ENCODE assay signal across 20 cellular contexts in the genomic region with DNA sequence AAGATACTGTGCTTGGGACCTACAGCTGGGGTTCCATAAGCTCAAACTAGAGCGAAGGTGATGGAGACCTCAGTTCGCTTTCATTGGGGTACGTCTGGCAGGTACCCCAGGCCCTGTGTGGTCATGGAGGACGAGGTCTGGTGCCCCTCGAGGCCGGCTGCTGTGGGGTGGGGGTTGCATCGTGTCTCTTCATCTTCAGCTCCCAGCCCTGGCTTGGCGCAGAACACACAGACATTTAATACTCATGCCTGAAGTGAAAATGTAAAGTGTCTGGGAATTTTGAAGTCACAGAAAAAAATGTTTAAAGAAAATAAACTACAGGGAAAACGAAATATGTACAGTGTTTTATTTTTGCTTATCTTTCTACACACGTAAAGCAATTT.
DNase-seq lines count a peak whose midpoint lies in the region; ATAC-seq and TF ChIP-seq lines count a peak whose summit lies in the region.
"Had no signal": no experiment of that assay in that cellular context is flagged by ENCODE, and none has a peak within 500 bp of the region (broad histone marks: within the 10 kb centered on the region; RNA-seq: fewer than 3 reads in every experiment).

No MANE protein-coding gene starts in this region.

- peaks cover 0 to 3% (median 0%) of the 10 kb centered on the region in 5 experiments for H3K9me3 Mint-ChIP-seq in brain
- H3K9me3 Mint-ChIP-seq: CD14-positive monocyte, IgD-negative memory B cell had no signal

- H3K4me3 Mint-ChIP-seq in brain, result no peak overlapping the region
- H3K4me3 Mint-ChIP-seq: B cell, CD14-positive monocyte, IgD-negative memory B cell had no signal

- no peaks in the 10 kb centered on the region for H3K36me3 ChIP-seq in right atrium auricular region
- no peaks in the 10 kb centered on the region for H3K36me3 ChIP-seq in RWPE2 (ENCODE audit: low read depth)
- H3K36me3 ChIP-seq in lower lobe of right lung, result peaks cover 1% of the 10 kb centered on the region
- H3K36me3 ChIP-seq in mucosa of descending colon (ENCODE audit: low read depth), result no peaks in the 10 kb centered on the region

- H3K9me3 ChIP-seq in right atrium auricular region (no peaks in the 10 kb centered on the region), RWPE2 (ENCODE audit: severe bottlenecking) (no peaks in the 10 kb centered on the region), lower lobe of right lung (no peaks in the 10 kb centered on the region), mucosa of descending colon (no peaks in the 10 kb centered on the region)

- H3K4me1 ChIP-seq in right atrium auricular region (peaks cover 0 to 23% of the 10 kb centered on the region in 2 donors), RWPE2 (ENCODE audit: insufficient read depth, poor library complexity, severe bottlenecking) (no peaks in the 10 kb centered on the region), lower lobe of right lung (peaks cover 19% of the 10 kb centered on the region), mucosa of descending colon (ENCODE audit: low read depth) (no peaks in the 10 kb centered on the region), foreskin keratinocyte (no peaks in the 10 kb centered on the region)

- intact Hi-C loops in Right ventricle myocardium inferior (cut with DNase I) (no loop called here), lower lobe of right lung (cut with DNase I) (no loop called here), mucosa of descending colon (cut with DNase I, micrococcal nuclease) (no loop called here)

- no peak overlapping the region for H3K4me3 ChIP-seq in right atrium auricular region
- H3K4me3 ChIP-seq in RWPE2 (ENCODE audit: severe bottlenecking), result no peak overlapping the region
- no peak overlapping the region for H3K4me3 ChIP-seq in lower lobe of right lung
- H3K4me3 ChIP-seq in mucosa of descending colon, result no peak overlapping the region

- ATAC-seq in Right ventricle myocardium inferior (no peak), RWPE2 (ENCODE audit: low read depth) (no peak), lower lobe of right lung (no peak), mucosa of descending colon (no peak), HG02870 (IDR thresholded peaks at IDR 0.05; ENCODE audit: unreplicated experiment) (no peak), foreskin keratinocyte (no peak)

- H3K27ac ChIP-seq in right atrium auricular region (no peak overlapping the region), RWPE2 (ENCODE audit: poor library complexity, severe bottlenecking) (no peak overlapping the region), lower lobe of right lung (no peak overlapping the region), foreskin keratinocyte (no peak overlapping the region)

- no peaks in the 10 kb centered on the region for H3K27me3 ChIP-seq in right atrium auricular region
- H3K27me3 ChIP-seq in RWPE2 (ENCODE audit: insufficient read depth, poor library complexity, severe bottlenecking), result no peaks in the 10 kb centered on the region
- H3K27me3 ChIP-seq in lower lobe of right lung (ENCODE audit: low read depth), result no peaks in the 10 kb centered on the region
- no peaks in the 10 kb centered on the region for H3K27me3 ChIP-seq in foreskin keratinocyte

- peaks cover 3% of the 10 kb centered on the region for H3K36me3 Mint-ChIP-seq in brain
- H3K36me3 Mint-ChIP-seq: CD14-positive monocyte, IgD-negative memory B cell had no signal

- H3K4me1 Mint-ChIP-seq in brain, result peaks cover 93% of the 10 kb centered on the region
- H3K4me1 Mint-ChIP-seq: CD14-positive monocyte had no signal

- DNase-seq in Right ventricle myocardium inferior (ENCODE audit: missing footprints) (peak; percentile 51), right atrium auricular region (ENCODE audit: low spot score) (no peak), RWPE2 (ENCODE audit: low spot score) (peak; percentile 53), lower lobe of right lung (peak; percentile 28), mucosa of descending colon (no peak), foreskin keratinocyte (no peak)
- DNase-seq: EL, GF-D8, Karpas-422, MV-4-11, NCI-H1105 treated with DMSO at 0.1 percent for 48 hours, NCI-H2029 treated with DMSO at 0.1 percent for 48 hours, NCI-H526, OCI-M1, SHP77 had no signal

- no peak for TF ChIP-seq CTCF in right atrium auricular region (IDR thresholded peaks at IDR 0.05)
- no peak for TF ChIP-seq CTCF in RWPE2 (IDR thresholded peaks at IDR 0.05; ENCODE audit: poor library complexity, severe bottlenecking)
- no peak for TF ChIP-seq CTCF in brain (conservative IDR thresholded peaks at IDR 0.05)
- TF ChIP-seq CTCF in lower lobe of right lung (IDR thresholded peaks at IDR 0.05), result no peak
- TF ChIP-seq CTCF in mucosa of descending colon (IDR thresholded peaks at IDR 0.05), result no peak
- no peak for TF ChIP-seq CTCF in foreskin keratinocyte (conservative IDR thresholded peaks at IDR 0.05)

- peak overlapping the region; percentile 24 to 76 (median 38) for H3K27ac Mint-ChIP-seq in brain
- H3K27ac Mint-ChIP-seq: B cell, CD14-positive monocyte, IgD-negative memory B cell had no signal

- H3K27me3 Mint-ChIP-seq in brain, result no peaks in the 10 kb centered on the region
- H3K27me3 Mint-ChIP-seq: B cell, IgD-negative memory B cell had no signal

Comparison
In these comparisons a context has a peak if more than half of its experiments do, and no peak if none do; other contexts are left out.
1. DNase-seq: peak in Right ventricle myocardium inferior (single experiment), RWPE2 (single experiment) and lower lobe of right lung (single experiment); none in right atrium auricular region (single experiment), mucosa of descending colon (0 of 3) and foreskin keratinocyte (0 of 2).